ENCODE assay signal across 9 cellular contexts in genomic region chr4:99893029-99893428, GRCh38. TPM values are rescaled to one million over a fixed set of nuclear protein-coding genes. Genes with fewer than 3 reads are reported as not detected.
DNase-seq lines count a peak whose midpoint lies in the region; ATAC-seq and TF ChIP-seq lines count a peak whose summit lies in the region.
"Had no signal": no experiment of that assay in that cellular context is flagged by ENCODE, and none has a peak within 500 bp of the region (broad histone marks: within the 10 kb centered on the region; RNA-seq: fewer than 3 reads in every experiment).

No MANE protein-coding gene starts in this region.

- no peaks in the 10 kb centered on the region for H3K9me3 Mint-ChIP-seq in naive thymus-derived CD8-positive, alpha-beta T cell

- no peaks in the 10 kb centered on the region for H3K36me3 ChIP-seq in BJ (ENCODE audit: control insufficient read depth, insufficient read depth, low read length)
- no peaks in the 10 kb centered on the region for H3K36me3 ChIP-seq in KMS-11 (ENCODE audit: insufficient read depth)
- no peaks in the 10 kb centered on the region for H3K36me3 ChIP-seq in Peyer's patch

- TF ChIP-seq CTCF in BJ (IDR thresholded peaks at IDR 0.05; ENCODE audit: insufficient read depth, low read depth, low read length) (no peak), KMS-11 (conservative IDR thresholded peaks at IDR 0.05; ENCODE audit: low read depth, low read length) (no peak), choroid plexus epithelial cell (conservative IDR thresholded peaks at IDR 0.05; ENCODE audit: low read depth, low read length) (no peak), Peyer's patch (IDR thresholded peaks at IDR 0.05) (no peak)

- peak overlapping the region; percentile 66 for H3K4me2 ChIP-seq in KMS-11

- DNase-seq in BJ (ENCODE audit: low read depth): no peak
- no peak for DNase-seq in choroid plexus epithelial cell (ENCODE audit: low read depth)
- no peak for DNase-seq in naive thymus-derived CD8-positive, alpha-beta T cell
- DNase-seq in NCI-H2171 (lab: John Stamatoyannopoulos, UW): no peak
- no peak for DNase-seq in posterior vena cava (ENCODE audit: low spot score)
- no peak for DNase-seq in Peyer's patch
- DNase-seq: cerebellar nuclear complex had no signal

- H3K27me3 ChIP-seq in BJ (ENCODE audit: control insufficient read depth, insufficient read depth, low read length) (no peaks in the 10 kb centered on the region), KMS-11 (ENCODE audit: insufficient read depth, low read depth) (no peaks in the 10 kb centered on the region), Peyer's patch (no peaks in the 10 kb centered on the region)

- H3K4me1 ChIP-seq in KMS-11 (ENCODE audit: low read depth, poor library complexity, severe bottlenecking): peaks cover 28% of the 10 kb centered on the region
- H3K4me1 ChIP-seq in Peyer's patch: peaks cover 0 to 12% (median 5%) of the 10 kb centered on the region in 4 donors

- no peaks in the 10 kb centered on the region for H3K27me3 Mint-ChIP-seq in naive thymus-derived CD8-positive, alpha-beta T cell

- H3K9ac ChIP-seq in KMS-11: peak overlapping the region; percentile 78; the same call in 1 of the 2 replicates

- peak overlapping the region; percentile 87 for H3K4me3 ChIP-seq in BJ (ENCODE audit: low read depth, low read length)
- H3K4me3 ChIP-seq in KMS-11 (IDR thresholded peaks at IDR 0.05; ENCODE audit: insufficient read depth, low read depth, low read length): no peak overlapping the region
- peak overlapping the region; percentile 90 for H3K4me3 ChIP-seq in choroid plexus epithelial cell (ENCODE audit: low read depth, low read length)
- peak overlapping the region in 2 of 4 donors; percentile 79 to 95 for H3K4me3 ChIP-seq in Peyer's patch

- intact Hi-C loops in posterior vena cava (cut with DNase I): loop anchor here in 1 of 2 donors (10.0 kb wide), 1 partner anchor 52 kb away; the partner anchor contains the start of gene DNAJB14

- H3K79me2 ChIP-seq in KMS-11 (ENCODE audit: insufficient read depth, low read depth): peaks cover 43% of the 10 kb centered on the region

- H3K36me3 Mint-ChIP-seq in naive thymus-derived CD8-positive, alpha-beta T cell: peaks cover 0 to 25% (median 2%) of the 10 kb centered on the region in 3 donors

- CTCF ChIA-PET in BJ (lab: Yijun Ruan, JAX): no interaction called here

- H3K9me3 ChIP-seq in Peyer's patch: no peaks in the 10 kb centered on the region

- H3K27ac ChIP-seq in KMS-11 (no peak overlapping the region), Peyer's patch (no peak overlapping the region)

- H3K4me1 Mint-ChIP-seq in naive thymus-derived CD8-positive, alpha-beta T cell: peaks cover 17 to 59% (median 52%) of the 10 kb centered on the region in 4 donors

- H4K20me1 ChIP-seq in KMS-11 (ENCODE audit: insufficient read depth): no peaks in the 10 kb centered on the region; the same call in 1 of the 2 replicates

- ATAC-seq in naive thymus-derived CD8-positive, alpha-beta T cell: no peak
- ATAC-seq in HG03354 (IDR thresholded peaks at IDR 0.05; ENCODE audit: poor library complexity, severe bottlenecking, unreplicated experiment): no peak

- H2AFZ ChIP-seq in KMS-11 (ENCODE audit: low read depth): no peak overlapping the region

- TF ChIP-seq POLR2A in Peyer's patch (IDR thresholded peaks at IDR 0.05): no peak

- POLR2A ChIA-PET in BJ (lab: Charles Lee): no interaction called here
- POLR2A ChIA-PET in naive thymus-derived CD8-positive, alpha-beta T cell (lab: Charles Lee): interaction anchor here (2.3 to 3.1 kb wide), 3 partner anchors 47 to 329 kb away, joined by 8 to 74 read pairs (median 20); partner anchors contain the start of genes DNAJB14 and TRMT10A

- peak overlapping the region; percentile 92 to 99 (median 98) for H3K4me3 Mint-ChIP-seq in naive thymus-derived CD8-positive, alpha-beta T cell

- H3K27ac Mint-ChIP-seq in naive thymus-derived CD8-positive, alpha-beta T cell: peak overlapping the region; percentile 96 to 99 (median 99)

RNA-seq across cellular contexts. Expression of gene LAMTOR3, which starts 1.2 kb away (rescaled TPM):
- 17.6 and 46.0 TPM in 2 replicates for polyA plus RNA-seq in BJ (2011; rRNA removed)
- 5.9 and 6.4 TPM in 2 replicates for polyA minus RNA-seq in BJ (2011; rRNA and poly(A)+ RNA removed)
- 10 to 100 TPM; 24.9 to 27.8 TPM for total RNA-seq in naive thymus-derived CD8-positive, alpha-beta T cell
- polyA plus RNA-seq in naive thymus-derived CD8-positive, alpha-beta T cell: 10 to 100 TPM; 29.0 to 35.6 (median 29.7) TPM
- 10 to 100 TPM; 26.1 to 30.6 TPM for total RNA-seq in posterior vena cava
- total RNA-seq in Peyer's patch: 10 to 100 TPM; 13.2 to 28.6 (median 21.1) TPM

RNA-seq across cellular contexts. Expression of gene DNAJB14, which starts 53.4 kb away (rescaled TPM):
- 15.9 and 30.1 TPM in 2 replicates for polyA plus RNA-seq in BJ (2011; rRNA removed)
- polyA minus RNA-seq in BJ (2011; rRNA and poly(A)+ RNA removed): 5.9 and 9.6 TPM in 2 replicates
- total RNA-seq in naive thymus-derived CD8-positive, alpha-beta T cell: 10 to 100 TPM; 68.1 to 82.5 TPM
- polyA plus RNA-seq in naive thymus-derived CD8-positive, alpha-beta T cell: 10 to 100 TPM; 40.3 to 48.9 (median 46.7) TPM
- total RNA-seq in posterior vena cava: 10 to 100 TPM; 35.6 to 45.2 TPM
- total RNA-seq in Peyer's patch: 10 to 100 TPM; 19.8 to 36.5 (median 33.0) TPM

RNA-seq across cellular contexts. Expression of gene H2AZ1, which starts 57.0 kb away (rescaled TPM):
- 335 and 405 TPM in 2 replicates for polyA plus RNA-seq in BJ (2011; rRNA removed)
- polyA minus RNA-seq in BJ (2011; rRNA and poly(A)+ RNA removed): 85.5 and 98.3 TPM in 2 replicates
- total RNA-seq in naive thymus-derived CD8-positive, alpha-beta T cell: 100 to 1,000 TPM; 163 to 167 TPM
- 100 to 1,000 TPM; 344 to 365 (median 362) TPM for polyA plus RNA-seq in naive thymus-derived CD8-positive, alpha-beta T cell
- total RNA-seq in posterior vena cava (100 to 1,000 TPM in 1 of 2 donors, 10 to 100 TPM in 1; 69.9 to 105 TPM), Peyer's patch (100 to 1,000 TPM in 1 of 4 donors, 10 to 100 TPM in 3; 33.7 to 128 (median 81.2) TPM)
